In genomic region chr13:113796948-113797676, GRCh38 we compare ENCODE assay signal across 20 cellular contexts. TPM values are rescaled to one million over a fixed set of nuclear protein-coding genes. Genes with fewer than 3 reads are reported as not detected.
DNase-seq lines count a peak whose midpoint lies in the region; ATAC-seq, FAIRE-seq and TF ChIP-seq lines count a peak whose summit lies in the region.
"Had no signal": no experiment of that assay in that cellular context is flagged by ENCODE, and none has a peak within 500 bp of the region (broad histone marks: within the 10 kb centered on the region; RNA-seq: fewer than 3 reads in every experiment).

No MANE protein-coding gene starts in this region.

- H3K36me3 Mint-ChIP-seq in activated naive CD8-positive, alpha-beta T cell treated with anti-CD3 and anti-CD28 coated beads, Interleukin-2, amount 10 ng/mL, durations not matched to agents 7 days and 5 days: no peaks in the 10 kb centered on the region
- H3K36me3 Mint-ChIP-seq in activated naive CD8-positive, alpha-beta T cell treated with anti-CD3 and anti-CD28 coated beads for 36 hours: no peaks in the 10 kb centered on the region
- H3K36me3 Mint-ChIP-seq: CD4-positive, CD25-positive, alpha-beta regulatory T cell had no signal

- no TSS peak for BruUV-seq in GM12878 (replicated peaks; lab: Mats Ljungman, UMichigan)

- CTCF ChIA-PET in GM12878 (lab: Yijun Ruan, JAX): no interaction called here

- H3K27me3 Mint-ChIP-seq in activated naive CD8-positive, alpha-beta T cell treated with anti-CD3 and anti-CD28 coated beads, Interleukin-2, amount 10 ng/mL, durations not matched to agents 7 days and 5 days: no peaks in the 10 kb centered on the region
- no peaks in the 10 kb centered on the region for H3K27me3 Mint-ChIP-seq in activated naive CD8-positive, alpha-beta T cell treated with anti-CD3 and anti-CD28 coated beads for 36 hours

- no peaks in the 10 kb centered on the region for H3K79me2 ChIP-seq in GM12878 (ENCODE audit: control insufficient read depth, insufficient read depth, low read length)

- POLR2A ChIA-PET in activated naive CD8-positive, alpha-beta T cell treated with anti-CD3 and anti-CD28 coated beads, Interleukin-2, amount 10 ng/mL, durations not matched to agents 7 days and 5 days (lab: Charles Lee): no interaction called here
- POLR2A ChIA-PET in GM12878 (lab: Charles Lee): no interaction called here

- H3K9me3 ChIP-seq in GM12878 (replicated peaks; ENCODE audit: control insufficient read depth, insufficient read depth, low read length): no peaks in the 10 kb centered on the region
- H3K9me3 ChIP-seq: BE2C had no signal

- no peaks in the 10 kb centered on the region for H3K4me1 ChIP-seq in GM12878 (ENCODE audit: control insufficient read depth, insufficient read depth, low read length)

- no peak for FAIRE-seq in GM12878 (lab: Jason Lieb, UNC)
- FAIRE-seq in urothelium cell line (lab: Jason Lieb, UNC): peak; percentile 42
- FAIRE-seq: RCC 7860 had no signal

- no peak overlapping the region for H3K9ac ChIP-seq in GM12878 (ENCODE audit: control insufficient read depth, insufficient read depth, low read length)

- no peaks in the 10 kb centered on the region for H3K9me3 Mint-ChIP-seq in activated naive CD8-positive, alpha-beta T cell treated with anti-CD3 and anti-CD28 coated beads, Interleukin-2, amount 10 ng/mL, durations not matched to agents 7 days and 5 days
- no peaks in the 10 kb centered on the region for H3K9me3 Mint-ChIP-seq in activated naive CD8-positive, alpha-beta T cell treated with anti-CD3 and anti-CD28 coated beads for 36 hours
- H3K9me3 Mint-ChIP-seq: H9, HFFc6 had no signal

- no peak for ATAC-seq in activated naive CD8-positive, alpha-beta T cell treated with anti-CD3 and anti-CD28 coated beads, Interleukin-2, amount 10 ng/mL, durations not matched to agents 7 days and 5 days (ENCODE audit: low read depth)
- ATAC-seq in GM12878: no peak

- no peak overlapping the region for H2AFZ ChIP-seq in GM12878 (ENCODE audit: control insufficient read depth, low read depth, low read length)

- no peak overlapping the region for H3K27ac Mint-ChIP-seq in activated naive CD8-positive, alpha-beta T cell treated with anti-CD3 and anti-CD28 coated beads, Interleukin-2, amount 10 ng/mL, durations not matched to agents 7 days and 5 days
- no peak overlapping the region for H3K27ac Mint-ChIP-seq in activated naive CD8-positive, alpha-beta T cell treated with anti-CD3 and anti-CD28 coated beads for 36 hours
- H3K27ac Mint-ChIP-seq: H9, HFFc6 had no signal

- H3K4me3 Mint-ChIP-seq in activated naive CD8-positive, alpha-beta T cell treated with anti-CD3 and anti-CD28 coated beads, Interleukin-2, amount 10 ng/mL, durations not matched to agents 7 days and 5 days: no peak overlapping the region
- H3K4me3 Mint-ChIP-seq in activated naive CD8-positive, alpha-beta T cell treated with anti-CD3 and anti-CD28 coated beads for 36 hours: no peak overlapping the region
- H3K4me3 Mint-ChIP-seq: CD4-positive, CD25-positive, alpha-beta regulatory T cell; H9; HFFc6 had no signal

- no peak overlapping the region for H3K4me2 ChIP-seq in GM12878 (ENCODE audit: control insufficient read depth, insufficient read depth)

- SMC1A ChIA-PET in GM12878 (lab: Charles Lee; ENCODE audit: uncharacterized antibody, unreplicated experiment): interaction anchor here (0.6 kb wide), 1 partner anchor 393 kb away, joined by 3 read pairs; no protein-coding TSS in a partner anchor

- no peak for TF ChIP-seq POLR2A in GM12878 (IDR thresholded peaks at IDR 0.05; ENCODE audit: low read depth, low read length)

- DNase-seq in activated naive CD8-positive, alpha-beta T cell treated with anti-CD3 and anti-CD28 coated beads, Interleukin-2, amount 10 ng/mL, durations not matched to agents 7 days and 5 days: peak; percentile 15
- no peak for DNase-seq in activated naive CD8-positive, alpha-beta T cell treated with anti-CD3 and anti-CD28 coated beads for 36 hours
- DNase-seq in GM12878 (ENCODE audit: low read depth, low spot score): no peak
- peak; percentile 89 for DNase-seq in mesenteric fat pad (ENCODE audit: low spot score)
- DNase-seq in urothelium cell line (ENCODE audit: low spot score): no peak
- no peak for DNase-seq in HK-2 (ENCODE audit: unreplicated experiment)
- no peak for DNase-seq in SHP77 treated with DMSO at 0.1 percent for 48 hours (lab: John Stamatoyannopoulos, UW)
- DNase-seq: BE2C; CD4-positive, CD25-positive, alpha-beta regulatory T cell; COR-L47; DMS79 treated with DMSO at 0.1 percent for 48 hours; H9; HFFc6; KG1; NCI-H1092 treated with DMSO at 0.1 percent for 48 hours; NCI-H1436 treated with DMSO at 0.1 percent for 48 hours; NCI-H2029 treated with DMSO at 0.1 percent for 48 hours; NCI-H524 treated with DMSO at 0.1 percent for 48 hours; NCI-H82 had no signal

- H3K27ac ChIP-seq in GM12878 (ENCODE audit: control insufficient read depth, insufficient read depth): no peak overlapping the region

- H3K36me3 ChIP-seq in GM12878 (ENCODE audit: control insufficient read depth in 2 of 2, insufficient read depth in 2 of 2, low read length in 1 of 2): no peaks in the 10 kb centered on the region
- H3K36me3 ChIP-seq: BE2C had no signal

- in situ Hi-C loops in GM12878 (cut with MboI): no loop called here

- 63% methylated on average over 33 of the region's 33 CpGs for WGBS in GM12878 (ENCODE audit: insufficient coverage, insufficient replicate concordance, low lambda C conversion rate, missing lambda C conversion rate)

- H4K20me1 ChIP-seq in GM12878 (ENCODE audit: control insufficient read depth, insufficient read depth): no peaks in the 10 kb centered on the region

- no peaks in the 10 kb centered on the region for H3K4me1 Mint-ChIP-seq in activated naive CD8-positive, alpha-beta T cell treated with anti-CD3 and anti-CD28 coated beads, Interleukin-2, amount 10 ng/mL, durations not matched to agents 7 days and 5 days
- no peaks in the 10 kb centered on the region for H3K4me1 Mint-ChIP-seq in activated naive CD8-positive, alpha-beta T cell treated with anti-CD3 and anti-CD28 coated beads for 36 hours
- H3K4me1 Mint-ChIP-seq: CD4-positive, CD25-positive, alpha-beta regulatory T cell had no signal

- RAD21 ChIA-PET in GM12878 (lab: Charles Lee; ENCODE audit: unreplicated experiment): no interaction called here

- no peak for TF ChIP-seq EP300 in GM12878 (IDR thresholded peaks at IDR 0.05; ENCODE audit: borderline replicate concordance in 1 of 2, control insufficient read depth in 1 of 2, low read depth in 2 of 2, low read length in 2 of 2)

- intact Hi-C loops in GM12878 (cut with micrococcal nuclease; ENCODE audit: unreplicated experiment): no loop called here

- TF ChIP-seq CTCF in GM12878 (IDR thresholded peaks at IDR 0.05 in 2 of 3, conservative IDR thresholded peaks at IDR 0.05 in 1 of 3; ENCODE audit: control insufficient read depth in 2 of 3, extremely low read depth in 1 of 3, insufficient read depth in 1 of 3, low read depth in 3 of 3, low read length in 3 of 3): no peak

- no peaks in the 10 kb centered on the region for H3K27me3 ChIP-seq in GM12878 (replicated peaks in 1 of 2; ENCODE audit: control insufficient read depth in 2 of 2, insufficient read depth in 2 of 2, low read length in 1 of 2)
- H3K27me3 ChIP-seq: BE2C had no signal

- H3K4me3 ChIP-seq in GM12878: no peak overlapping the region

- TF ChIP-seq RAD21 in GM12878 (IDR thresholded peaks at IDR 0.05; ENCODE audit: insufficient read depth, low read depth, low read length): no peak

TF ChIP-seq in GM12878, 131 proteins besides CTCF, POLR2A, EP300 and RAD21:
- TF ChIP-seq MYC (IDR thresholded peaks at IDR 0.05; ENCODE audit: insufficient read depth, insufficient read length, insufficient replicate concordance, low read length, severe bottlenecking): no peak
- TF ChIP-seq, protein P1, sequence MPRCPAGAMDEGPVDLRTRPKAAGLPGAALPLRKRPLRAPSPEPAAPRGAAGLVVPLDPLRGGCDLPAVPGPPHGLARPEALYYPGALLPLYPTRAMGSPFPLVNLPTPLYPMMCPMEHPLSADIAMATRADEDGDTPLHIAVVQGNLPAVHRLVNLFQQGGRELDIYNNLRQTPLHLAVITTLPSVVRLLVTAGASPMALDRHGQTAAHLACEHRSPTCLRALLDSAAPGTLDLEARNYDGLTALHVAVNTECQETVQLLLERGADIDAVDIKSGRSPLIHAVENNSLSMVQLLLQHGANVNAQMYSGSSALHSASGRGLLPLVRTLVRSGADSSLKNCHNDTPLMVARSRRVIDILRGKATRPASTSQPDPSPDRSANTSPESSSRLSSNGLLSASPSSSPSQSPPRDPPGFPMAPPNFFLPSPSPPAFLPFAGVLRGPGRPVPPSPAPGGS (IDR thresholded peaks at IDR 0.05; ENCODE audit: borderline replicate concordance, insufficient read depth, low read depth, low read length, poor library complexity, severe bottlenecking): peak; percentile 81

RNA-seq across cellular contexts. Expression of gene TMEM255B, which starts 38.1 kb away (rescaled TPM):
- 1 to 10 TPM; 1.4 to 1.6 TPM for total RNA-seq in activated naive CD8-positive, alpha-beta T cell treated with anti-CD3 and anti-CD28 coated beads, Interleukin-2, amount 10 ng/mL, durations not matched to agents 7 days and 5 days
- total RNA-seq in activated naive CD8-positive, alpha-beta T cell treated with anti-CD3 and anti-CD28 coated beads for 36 hours: 1 to 10 TPM; 1.1 to 1.2 TPM
- 0.95 and 1.4 TPM in 2 replicates for total RNA-seq in GM12878 (2013; cell fraction: nucleolus; rRNA removed)
- total RNA-seq in GM12878 (2014; rRNA removed): 0.06 and 0.22 TPM in 2 replicates
- 0.13 and 0.18 TPM in 2 replicates for total RNA-seq in GM12878 (2014; rRNA removed; fragmentation: Illumina TruSeq; extraction: Trizol)
- 0.43 and 0.62 TPM in 2 replicates for total RNA-seq in GM12878 (2021)
- polyA plus RNA-seq in GM12878 (2011; ENCODE audit: low read depth): 0.04 TPM
- polyA plus RNA-seq in GM12878 (2011; rRNA removed): 0.04 and 0.05 TPM in 2 replicates
- 0.03 TPM in 2 replicates for polyA plus RNA-seq in GM12878 (2011; cell fraction: cytosol; rRNA removed)
- 0.19 and 0.29 TPM in 2 replicates for polyA plus RNA-seq in GM12878 (2011; cell fraction: nucleus; rRNA removed)
- polyA plus RNA-seq in GM12878 (2012): 0.57 and 0.81 TPM in 2 replicates
- 0.05 and 0.15 TPM in 2 replicates for polyA plus RNA-seq in GM12878 (2014; fragmentation: Illumina TruSeq; extraction: Trizol)
- polyA plus RNA-seq in GM12878 (2014; fragmentation: Nextera tagmentation; extraction: Ambion mirVana): not detected
- polyA plus RNA-seq in GM12878 (2014; rRNA removed): 0.23 and 0.27 TPM in 2 replicates
- under 1 TPM in 1 of 2 experiments, not detected in 1; 0.04 TPM for polyA plus RNA-seq in GM12878 (2016; fragmentation: Nextera tagmentation; extraction: Ambion mirVana)
- polyA minus RNA-seq in GM12878 (2011; rRNA and poly(A)+ RNA removed): not detected in 2 replicates
- polyA minus RNA-seq in GM12878 (2011; cell fraction: cytosol; rRNA and poly(A)+ RNA removed): not detected in 2 replicates
- polyA minus RNA-seq in GM12878 (2011; cell fraction: nucleus; rRNA and poly(A)+ RNA removed): 0.24 and 0.38 TPM in 2 replicates
- 22.7 TPM for total RNA-seq in mesenteric fat pad

Comparison
In these comparisons a context has a peak if more than half of its experiments do, and no peak if none do; other contexts are left out.
1. DNase-seq: peak in activated naive CD8-positive, alpha-beta T cell treated with anti-CD3 and anti-CD28 coated beads, Interleukin-2, amount 10 ng/mL, durations not matched to agents 7 days and 5 days (single experiment) and mesenteric fat pad (single experiment); none in activated naive CD8-positive, alpha-beta T cell treated with anti-CD3 and anti-CD28 coated beads for 36 hours (single experiment), GM12878 (single experiment), urothelium cell line (single experiment), HK-2 (single experiment) and SHP77 treated with DMSO at 0.1 percent for 48 hours (single experiment).